ENCODE assay signal across 2 cellular contexts in the genomic region with DNA sequence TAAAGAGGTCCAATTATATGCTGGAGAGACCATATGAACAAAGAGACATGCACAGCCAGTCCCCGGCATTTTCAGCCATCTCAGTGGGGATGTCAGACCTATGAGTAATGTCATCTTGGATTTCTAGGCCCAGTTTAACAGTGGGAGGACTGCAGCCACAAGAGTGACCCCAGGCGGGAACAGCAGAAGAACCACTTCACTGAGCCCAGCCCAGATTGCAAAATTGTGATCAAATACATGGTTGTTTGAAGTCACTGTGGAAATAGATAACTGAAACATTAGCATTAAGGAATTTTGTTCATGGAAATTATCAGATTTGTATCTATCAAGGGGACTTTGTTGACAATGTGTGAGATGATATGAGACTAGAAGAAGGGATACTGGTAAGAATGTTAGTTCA.
TF ChIP-seq lines count a peak whose summit lies in the region.

No MANE protein-coding gene starts in this region.

TF ChIP-seq in HepG2, 621 proteins besides CTCF, POLR2A, EP300 and RAD21:
- TF ChIP-seq ZNF710 (CRISPR knock-in tag; IDR thresholded peaks at IDR 0.05; ENCODE audit: borderline replicate concordance): no peak
- no peak for TF ChIP-seq HCFC1 (IDR thresholded peaks at IDR 0.05; ENCODE audit: low read depth, low read length)
- peak; percentile 100 for TF ChIP-seq ZNF331 (CRISPR knock-in tag; IDR thresholded peaks at IDR 0.05)
- TF ChIP-seq ZNF329 (CRISPR knock-in tag; IDR thresholded peaks at IDR 0.05; ENCODE audit: low read depth): no peak
- no peak for TF ChIP-seq ZMYM3 (CRISPR knock-in tag; IDR thresholded peaks at IDR 0.05)
- TF ChIP-seq ZNF574 (CRISPR knock-in tag; IDR thresholded peaks at IDR 0.05): no peak

TF ChIP-seq in GM23338, 12 proteins besides CTCF, POLR2A, EP300 and RAD21:
- no peak for TF ChIP-seq STAT1 (IDR thresholded peaks at IDR 0.05; ENCODE audit: unreplicated experiment)
- no peak for TF ChIP-seq CREB1 (CRISPR knock-in tag; IDR thresholded peaks at IDR 0.05; ENCODE audit: low read depth)
- no peak for TF ChIP-seq ZNF462 (CRISPR knock-in tag; IDR thresholded peaks at IDR 0.05)
- TF ChIP-seq NANOG (IDR thresholded peaks at IDR 0.05; ENCODE audit: borderline replicate concordance): no peak
- TF ChIP-seq ZNF331 (CRISPR knock-in tag; IDR thresholded peaks at IDR 0.05; ENCODE audit: low read depth): peak; percentile 78
